ENCODE assay signal across 8 cellular contexts in the genomic region with DNA sequence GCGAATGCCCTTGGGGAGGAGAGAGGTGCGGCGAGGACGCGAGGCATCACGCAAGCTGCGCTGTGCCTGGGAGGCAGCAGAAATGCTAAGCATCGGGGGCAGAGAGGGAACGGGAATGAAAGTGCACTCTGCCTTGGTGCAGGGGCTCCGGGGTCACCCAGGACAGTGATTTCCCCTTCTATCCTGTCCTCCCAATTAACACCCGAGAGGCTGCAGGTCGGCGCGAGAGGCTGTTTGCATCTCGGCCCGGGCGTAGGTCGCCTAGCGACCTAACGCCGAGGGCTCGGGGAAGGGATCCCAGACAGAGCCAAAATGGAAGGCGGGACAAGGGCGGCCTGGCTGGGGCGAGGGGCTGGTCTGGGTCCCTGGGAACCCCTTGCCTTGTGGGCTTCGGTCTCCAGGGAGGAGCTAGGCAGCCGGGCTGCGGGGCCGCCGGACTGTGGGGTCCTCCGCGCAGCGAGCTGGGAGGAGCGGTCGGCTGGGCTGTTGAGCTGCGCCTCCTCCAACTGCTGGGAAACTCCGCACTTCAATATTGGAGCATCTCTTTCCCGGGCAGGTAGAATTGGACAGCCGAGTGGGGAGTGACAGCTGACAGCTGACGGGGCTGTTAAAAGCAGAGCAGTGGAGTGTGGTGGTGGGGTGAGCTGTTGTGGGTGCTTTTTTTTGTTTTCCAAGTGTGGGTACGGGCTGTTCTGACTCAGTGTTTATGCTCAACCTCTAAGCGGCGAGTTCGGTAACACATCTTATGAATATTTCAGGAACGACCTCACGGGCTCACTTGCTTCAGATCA. TPM values are rescaled to one million over a fixed set of nuclear protein-coding genes. Genes with fewer than 3 reads are reported as not detected.
DNase-seq lines count a peak whose midpoint lies in the region; ATAC-seq, FAIRE-seq and TF ChIP-seq lines count a peak whose summit lies in the region.

No MANE protein-coding gene starts in this region.

- peak; percentile 29 for ATAC-seq in GM18873 (IDR thresholded peaks at IDR 0.05; ENCODE audit: low FRiP score, unreplicated experiment)
- peak; percentile 28 for ATAC-seq in HG03521 (IDR thresholded peaks at IDR 0.05; ENCODE audit: unreplicated experiment)
- peak; percentile 44 to 56 (median 50) for ATAC-seq in pancreas

- H3K27me3 ChIP-seq in ACC112 (ENCODE audit: insufficient read depth, low read length) (peaks cover 75% of the 10 kb centered on the region), pancreas (peaks cover 0 to 39% (median 12%) of the 10 kb centered on the region in 4 donors)

- 2% methylated on average over 46 of the region's 46 CpGs for WGBS in pancreas, 2 donors

- no peak for FAIRE-seq in pancreas (lab: Jason Lieb, UNC)

- intact Hi-C loops in pancreas (cut with DNase I), result no loop called here

- DNase-seq in activated CD8-positive, alpha-beta memory T cell treated with anti-CD3 and anti-CD28 coated beads, Interleukin-2, amount 50 U/mL, for 48 hours, result peak; percentile 61
- DNase-seq in fibroblast of villous mesenchyme (ENCODE audit: low read depth) (peak; percentile 15), pancreas (peak in 3 of 6 donors; percentile 13 to 64 (median 64)), NOMO-1 (lab: John Stamatoyannopoulos, UW; ENCODE audit: unreplicated experiment in 2 of 2) (no peak), NCI-H1436 treated with DMSO at 0.1 percent for 48 hours (lab: John Stamatoyannopoulos, UW) (no peak)

- H3K27ac ChIP-seq in ACC112 (ENCODE audit: low read depth, low read length) (no peak overlapping the region), pancreas (no peak overlapping the region)

- H3K4me3 ChIP-seq in ACC112 (ENCODE audit: low read depth, low read length) (peak overlapping the region; percentile 93), fibroblast of villous mesenchyme (ENCODE audit: low read depth, low read length) (peak overlapping the region; percentile 79), pancreas (peak overlapping the region; percentile 34 to 61 (median 44))

- no peak for TF ChIP-seq CTCF in fibroblast of villous mesenchyme (IDR thresholded peaks at IDR 0.05; ENCODE audit: insufficient read depth, low read depth, low read length)
- TF ChIP-seq CTCF in pancreas (IDR thresholded peaks at IDR 0.05), result no peak

- peak overlapping the region; percentile 81 for H2AFZ ChIP-seq in ACC112 (ENCODE audit: low read length, unreplicated experiment)

- H3K4me1 ChIP-seq in ACC112 (ENCODE audit: control insufficient read depth, insufficient read depth, low read length, unreplicated experiment) (peaks cover 9% of the 10 kb centered on the region), pancreas (peaks cover 0 to 12% (median 4%) of the 10 kb centered on the region in 3 donors)

- H3K79me2 ChIP-seq in ACC112 (ENCODE audit: control insufficient read depth, insufficient read depth, low read length, unreplicated experiment), result no peaks in the 10 kb centered on the region

- H3K9me3 ChIP-seq in pancreas, result no peaks in the 10 kb centered on the region

- H3K36me3 ChIP-seq in ACC112 (ENCODE audit: insufficient read depth, low read length) (no peaks in the 10 kb centered on the region), pancreas (no peaks in the 10 kb centered on the region)

RNA-seq across cellular contexts. Expression of a gene that starts 0.7 kb away (rescaled TPM):
- 0.43 and 0.64 TPM in 2 replicates for total RNA-seq in fibroblast of villous mesenchyme
- under 1 TPM in 1 of 6 donors, not detected in 5; 0.09 TPM for total RNA-seq in pancreas
- polyA plus RNA-seq in pancreas, result under 1 TPM in 1 of 2 donors, not detected in 1; 0.12 TPM

RNA-seq across cellular contexts. Expression of a gene that starts 26.1 kb away (rescaled TPM):
- total RNA-seq in fibroblast of villous mesenchyme (6.1 and 6.5 TPM in 2 replicates), pancreas (1 to 10 TPM; 2.2 to 3.9 (median 3.1) TPM)
- polyA plus RNA-seq in pancreas, result 1 to 10 TPM; 2.4 to 2.9 TPM

Comparison
In these comparisons a context has a peak if more than half of its experiments do, and no peak if none do; other contexts are left out.
1. DNase-seq: peak in activated CD8-positive, alpha-beta memory T cell treated with anti-CD3 and anti-CD28 coated beads, Interleukin-2, amount 50 U/mL, for 48 hours (single experiment) and fibroblast of villous mesenchyme (single experiment); none in NOMO-1 (0 of 2) and NCI-H1436 treated with DMSO at 0.1 percent for 48 hours (single experiment).
2. Peak in every context shown above with its lines, with median percentiles within 50 percentile points of each other: H3K4me3 ChIP-seq and ATAC-seq.